ENCODE assay signal across 15 cellular contexts in genomic region chr4:8702020-8702495, GRCh38.
"Had no signal": no experiment of that assay in that cellular context is flagged by ENCODE, and none has a peak within 500 bp of the region (broad histone marks: within the 10 kb centered on the region; RNA-seq: fewer than 3 reads in every experiment).

No MANE protein-coding gene starts in this region.

- H3K27me3 ChIP-seq: colonic mucosa had no signal

- H3K9me3 ChIP-seq: breast epithelium, colonic mucosa, neutrophil had no signal

- DNase-seq: activated CD4-positive, CD25-positive, alpha-beta regulatory T cell treated with anti-CD3 and anti-CD28 coated beads, Interleukin-2, amount 50 U/mL, for 72 hours; activated naive CD4-positive, alpha-beta T cell treated with anti-CD3 and anti-CD28 coated beads for 36 hours; activated naive CD8-positive, alpha-beta T cell treated with anti-CD3 and anti-CD28 coated beads, Interleukin-2, amount 10 ng/mL, durations not matched to agents 7 days and 5 days; activated T-cell treated with anti-CD3 and anti-CD28 coated beads, Interleukin-2, amount 50 U/mL, for 4 hours; amniotic stem cell; colonic mucosa; hypothalamus; stimulated activated CD4-positive, alpha-beta T cell treated with anti-CD3 and anti-CD28 coated beads, Interleukin-4, amount 100 ng/mL, for 24 hours; stimulated activated naive CD4-positive, alpha-beta T cell treated with Interleukin-2 at 50 U/mL for 16 hours had no signal

- H3K4me1 ChIP-seq: breast epithelium, colonic mucosa, gastroesophageal sphincter, parathyroid adenoma had no signal

- H3K9ac ChIP-seq: parathyroid adenoma had no signal

- H2AFZ ChIP-seq: parathyroid adenoma had no signal

- H3K4me3 ChIP-seq: breast epithelium, colonic mucosa, gastroesophageal sphincter had no signal

- H3K27ac ChIP-seq: breast epithelium, colonic mucosa, epithelial cell of prostate, gastroesophageal sphincter, neutrophil, parathyroid adenoma, VCaP had no signal

- H3K36me3 ChIP-seq: breast epithelium, colonic mucosa, gastroesophageal sphincter, neutrophil had no signal
